9 cellular contexts compared by ENCODE assay signal in the genomic region with DNA sequence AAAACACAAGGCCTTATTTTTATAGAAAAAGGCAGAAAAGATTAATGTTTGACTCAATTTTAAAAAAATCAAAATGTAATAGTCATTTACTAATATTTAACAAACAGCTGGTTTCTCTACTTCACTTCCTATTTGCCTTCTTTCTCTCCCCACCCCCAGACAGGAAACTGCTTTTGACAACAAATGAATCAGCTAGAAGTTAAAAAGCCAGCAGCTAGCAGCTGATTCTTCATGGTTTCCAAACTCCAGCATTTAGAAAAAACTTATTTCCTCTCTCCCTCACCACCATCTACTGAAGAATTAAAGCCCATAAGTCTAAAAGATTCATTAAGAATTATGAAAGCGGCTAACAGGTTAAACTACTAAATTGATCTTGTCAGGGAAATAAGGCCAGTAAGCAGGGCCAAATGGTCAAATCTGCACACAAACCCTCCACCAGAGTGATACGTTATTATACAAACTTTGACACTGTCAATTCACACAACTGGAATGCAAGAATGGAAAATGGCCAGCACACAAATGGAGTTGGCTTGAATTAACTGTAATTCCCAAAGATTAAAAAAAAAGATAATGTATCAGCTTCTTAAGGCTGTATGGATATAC. TPM values are rescaled to one million over a fixed set of nuclear protein-coding genes. Genes with fewer than 3 reads are reported as not detected.
A peak's percentile ranks its signal among the peaks of the same experiment; 100 is the strongest.
DNase-seq lines count a peak whose midpoint lies in the region; ATAC-seq and TF ChIP-seq lines count a peak whose summit lies in the region.
"Had no signal": no experiment of that assay in that cellular context is flagged by ENCODE, and none has a peak within 500 bp of the region (broad histone marks: within the 10 kb centered on the region; RNA-seq: fewer than 3 reads in every experiment).

No MANE protein-coding gene starts in this region.

- H3K27me3 ChIP-seq in RWPE2 (ENCODE audit: insufficient read depth, poor library complexity, severe bottlenecking): no peaks in the 10 kb centered on the region

- peak overlapping the region; percentile 39 for H3K27ac ChIP-seq in RWPE2 (ENCODE audit: poor library complexity, severe bottlenecking)
- H3K27ac ChIP-seq: C4-2B had no signal

- H3K4me1 ChIP-seq in RWPE2 (ENCODE audit: insufficient read depth, poor library complexity, severe bottlenecking): peaks cover 24% of the 10 kb centered on the region

- no peak overlapping the region for H3K4me3 ChIP-seq in RWPE2 (ENCODE audit: severe bottlenecking)

- H3K9me3 Mint-ChIP-seq in naive thymus-derived CD8-positive, alpha-beta T cell: no peaks in the 10 kb centered on the region

- H3K4me3 Mint-ChIP-seq in naive thymus-derived CD8-positive, alpha-beta T cell: peak overlapping the region; percentile 55 to 83 (median 74)

- peaks cover 0 to 47% (median 3%) of the 10 kb centered on the region in 3 donors for H3K36me3 Mint-ChIP-seq in naive thymus-derived CD8-positive, alpha-beta T cell

- no peaks in the 10 kb centered on the region for H3K27me3 Mint-ChIP-seq in naive thymus-derived CD8-positive, alpha-beta T cell

- DNase-seq in NK-92 treated with Interleukin-12 subunit alpha and Interleukin-12 subunit beta, amount 100 ng/mL, for 24 hours (lab: John Stamatoyannopoulos, UW): peak; percentile 10
- DNase-seq in NK-92 (lab: John Stamatoyannopoulos, UW; ENCODE audit: unreplicated experiment): no peak
- no peak for DNase-seq in RWPE2 (ENCODE audit: low spot score)
- DNase-seq in dermis microvascular lymphatic vessel endothelial cell (ENCODE audit: low read depth in 2 of 2): peak; percentile 72 to 89
- DNase-seq in naive thymus-derived CD8-positive, alpha-beta T cell: peak in 6 of 10 donors; percentile 30 to 63 (median 52)
- no peak for DNase-seq in UCSD-AML1 (lab: John Stamatoyannopoulos, UW; ENCODE audit: unreplicated experiment)

- peaks cover 20 to 67% (median 48%) of the 10 kb centered on the region in 4 donors for H3K4me1 Mint-ChIP-seq in naive thymus-derived CD8-positive, alpha-beta T cell

- POLR2A ChIA-PET in naive thymus-derived CD8-positive, alpha-beta T cell (lab: Charles Lee): interaction anchor here (0.9 to 1.3 kb wide), 4 partner anchors 13 to 101 kb away, joined by 3 to 4 read pairs (median 4); a partner anchor contains a TSS

- peak overlapping the region; percentile 16 to 86 (median 66) for H3K27ac Mint-ChIP-seq in naive thymus-derived CD8-positive, alpha-beta T cell

- peaks cover 47% of the 10 kb centered on the region for H3K36me3 ChIP-seq in RWPE2 (ENCODE audit: low read depth)

- no peak for TF ChIP-seq CTCF in RWPE2 (IDR thresholded peaks at IDR 0.05; ENCODE audit: poor library complexity, severe bottlenecking)

- H3K9me3 ChIP-seq in RWPE2 (ENCODE audit: severe bottlenecking): no peaks in the 10 kb centered on the region

- peak; percentile 25 for ATAC-seq in HG02610 (IDR thresholded peaks at IDR 0.05; ENCODE audit: unreplicated experiment)
- ATAC-seq in RWPE2 (ENCODE audit: low read depth): no peak
- no peak for ATAC-seq in naive thymus-derived CD8-positive, alpha-beta T cell
- ATAC-seq in HG03139 (IDR thresholded peaks at IDR 0.05; ENCODE audit: unreplicated experiment): no peak

RNA-seq across cellular contexts. Expression of a gene that starts 4.0 kb away (rescaled TPM):
- 50.5 and 82.1 TPM in 2 replicates for total RNA-seq in dermis microvascular lymphatic vessel endothelial cell
- 100 to 1,000 TPM; 119 to 121 TPM for total RNA-seq in naive thymus-derived CD8-positive, alpha-beta T cell
- polyA plus RNA-seq in naive thymus-derived CD8-positive, alpha-beta T cell: 1 to 10 TPM; 2.7 to 3.8 (median 2.8) TPM

Comparison
In these comparisons a context has a peak if more than half of its experiments do, and no peak if none do; other contexts are left out.
1. DNase-seq: peak in NK-92 treated with Interleukin-12 subunit alpha and Interleukin-12 subunit beta, amount 100 ng/mL, for 24 hours (single experiment), dermis microvascular lymphatic vessel endothelial cell (2 of 2) and naive thymus-derived CD8-positive, alpha-beta T cell (6 of 10); none in NK-92 (single experiment), RWPE2 (single experiment) and UCSD-AML1 (single experiment).